13 cellular contexts compared by ENCODE assay signal in the genomic region with DNA sequence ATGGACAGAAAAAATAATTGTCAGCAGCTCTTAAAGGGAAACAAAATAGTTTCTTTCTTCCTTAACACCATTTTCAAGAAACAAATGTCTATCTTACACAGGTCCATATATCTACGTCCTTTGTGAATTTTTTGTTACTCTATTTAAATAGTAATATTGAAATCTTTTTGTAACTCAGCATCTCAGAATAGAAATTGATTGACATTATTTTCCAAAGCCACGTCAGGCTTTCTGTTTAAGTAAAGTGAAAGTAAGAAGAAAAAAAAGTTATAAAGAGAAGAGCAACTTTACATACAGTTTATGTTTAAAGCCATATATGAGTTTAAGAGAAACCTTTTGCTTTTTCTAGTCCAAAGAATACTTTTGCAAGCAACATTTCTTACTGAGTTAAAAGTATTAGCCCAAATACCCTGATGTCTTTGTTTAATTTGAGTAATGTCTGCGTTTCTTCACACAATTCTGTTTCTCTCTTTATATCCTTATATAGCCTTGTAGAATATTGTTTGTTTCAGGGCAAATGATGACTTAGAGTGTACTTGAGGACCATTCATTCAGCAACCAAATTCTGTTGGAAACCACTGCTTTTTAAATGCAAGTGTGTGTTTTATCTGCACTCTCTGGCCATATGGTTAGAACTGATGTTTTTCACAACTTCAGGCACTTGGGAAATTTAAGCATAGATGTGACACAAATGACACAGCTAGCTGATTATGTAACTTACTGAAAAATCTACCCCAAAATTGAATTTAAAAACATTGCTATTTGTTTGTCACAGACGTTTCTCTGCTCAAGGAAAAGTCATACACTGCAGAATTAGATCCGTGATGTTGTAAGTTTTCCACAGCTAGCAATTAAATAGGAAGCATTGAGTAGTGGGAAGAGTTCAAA.
DNase-seq lines count a peak whose midpoint lies in the region; ATAC-seq and TF ChIP-seq lines count a peak whose summit lies in the region.
"Had no signal": no experiment of that assay in that cellular context is flagged by ENCODE, and none has a peak within 500 bp of the region (broad histone marks: within the 10 kb centered on the region; RNA-seq: fewer than 3 reads in every experiment).

No MANE protein-coding gene starts in this region.

- no peak for TF ChIP-seq CTCF in neural crest cell (conservative IDR thresholded peaks at IDR 0.05)

- DNase-seq in NCI-H2227 treated with DMSO at 0.1 percent for 48 hours (lab: John Stamatoyannopoulos, UW) (peak; percentile 79), NCI-H2227 (lab: John Stamatoyannopoulos, UW; ENCODE audit: unreplicated experiment) (no peak), neural crest cell (ENCODE audit: low read depth, low spot score) (no peak), islet precursor cell (no peak)
- DNase-seq in activated CD4-positive, alpha-beta memory T cell treated with anti-CD3 and anti-CD28 coated beads for 36 hours, result no peak
- DNase-seq: left colon; NCI-H446 treated with DMSO at 0.1 percent for 48 hours; stimulated activated naive CD4-positive, alpha-beta T cell treated with Interleukin-2 at 50 U/mL for 16 hours had no signal

- intact Hi-C loops in activated CD4-positive, alpha-beta memory T cell treated with anti-CD3 and anti-CD28 coated beads for 36 hours (cut with micrococcal nuclease), result loop anchor here (1.0 to 2.0 kb wide), 6 partner anchors 11 to 314 kb away; no protein-coding TSS in a partner anchor

- peaks cover 21% of the 10 kb centered on the region for H3K36me3 Mint-ChIP-seq in activated CD4-positive, alpha-beta memory T cell treated with anti-CD3 and anti-CD28 coated beads for 36 hours
- peaks cover 7% of the 10 kb centered on the region for H3K36me3 Mint-ChIP-seq in neural crest cell (ENCODE audit: low read depth)

- H3K9me3 Mint-ChIP-seq in activated CD4-positive, alpha-beta memory T cell treated with anti-CD3 and anti-CD28 coated beads for 36 hours, result peaks cover 7% of the 10 kb centered on the region
- peaks cover 6% of the 10 kb centered on the region for H3K9me3 Mint-ChIP-seq in neural crest cell
- H3K9me3 Mint-ChIP-seq: activated naive CD4-positive, alpha-beta T cell treated with anti-CD3 and anti-CD28 coated beads, Interleukin-2, amount 50 U/mL, for 24 hours had no signal

- POLR2A ChIA-PET in activated CD4-positive, alpha-beta memory T cell treated with anti-CD3 and anti-CD28 coated beads for 36 hours (lab: Charles Lee), result no interaction called here

- peaks cover 27% of the 10 kb centered on the region for H3K4me1 Mint-ChIP-seq in activated CD4-positive, alpha-beta memory T cell treated with anti-CD3 and anti-CD28 coated beads for 36 hours (ENCODE audit: low read depth)
- peaks cover 53% of the 10 kb centered on the region for H3K4me1 Mint-ChIP-seq in neural crest cell

- H3K4me3 Mint-ChIP-seq in activated CD4-positive, alpha-beta memory T cell treated with anti-CD3 and anti-CD28 coated beads for 36 hours, result no peak overlapping the region
- H3K4me3 Mint-ChIP-seq in neural crest cell, result no peak overlapping the region
- H3K4me3 Mint-ChIP-seq: activated naive CD4-positive, alpha-beta T cell treated with anti-CD3 and anti-CD28 coated beads, Interleukin-2, amount 50 U/mL, for 24 hours had no signal

- CTCF ChIA-PET in activated CD4-positive, alpha-beta memory T cell treated with anti-CD3 and anti-CD28 coated beads for 36 hours (lab: Charles Lee), result interaction anchor here (0.7 kb wide), 1 partner anchor 27 kb away, joined by 5 read pairs; no protein-coding TSS in a partner anchor

- ATAC-seq in HG02759 (IDR thresholded peaks at IDR 0.05; ENCODE audit: unreplicated experiment), result peak; percentile 35
- ATAC-seq in HG03095 (IDR thresholded peaks at IDR 0.05; ENCODE audit: unreplicated experiment), result no peak
- ATAC-seq in HG03469 (IDR thresholded peaks at IDR 0.05; ENCODE audit: unreplicated experiment), result no peak
- ATAC-seq: left colon, Right ventricle myocardium inferior had no signal

- peak overlapping the region; percentile 11 for H3K27ac Mint-ChIP-seq in activated CD4-positive, alpha-beta memory T cell treated with anti-CD3 and anti-CD28 coated beads for 36 hours
- H3K27ac Mint-ChIP-seq in neural crest cell (ENCODE audit: unreplicated experiment), result peak overlapping the region; percentile 91
- H3K27ac Mint-ChIP-seq: activated naive CD4-positive, alpha-beta T cell treated with anti-CD3 and anti-CD28 coated beads, Interleukin-2, amount 50 U/mL, for 24 hours had no signal

- H3K27me3 Mint-ChIP-seq in activated CD4-positive, alpha-beta memory T cell treated with anti-CD3 and anti-CD28 coated beads for 36 hours, result no peaks in the 10 kb centered on the region
- H3K27me3 Mint-ChIP-seq in neural crest cell (ENCODE audit: low read depth), result no peaks in the 10 kb centered on the region
- H3K27me3 Mint-ChIP-seq: activated naive CD4-positive, alpha-beta T cell treated with anti-CD3 and anti-CD28 coated beads, Interleukin-2, amount 50 U/mL, for 24 hours had no signal
